Comparison of ENCODE assay signal across 19 cellular contexts in the genomic region with DNA sequence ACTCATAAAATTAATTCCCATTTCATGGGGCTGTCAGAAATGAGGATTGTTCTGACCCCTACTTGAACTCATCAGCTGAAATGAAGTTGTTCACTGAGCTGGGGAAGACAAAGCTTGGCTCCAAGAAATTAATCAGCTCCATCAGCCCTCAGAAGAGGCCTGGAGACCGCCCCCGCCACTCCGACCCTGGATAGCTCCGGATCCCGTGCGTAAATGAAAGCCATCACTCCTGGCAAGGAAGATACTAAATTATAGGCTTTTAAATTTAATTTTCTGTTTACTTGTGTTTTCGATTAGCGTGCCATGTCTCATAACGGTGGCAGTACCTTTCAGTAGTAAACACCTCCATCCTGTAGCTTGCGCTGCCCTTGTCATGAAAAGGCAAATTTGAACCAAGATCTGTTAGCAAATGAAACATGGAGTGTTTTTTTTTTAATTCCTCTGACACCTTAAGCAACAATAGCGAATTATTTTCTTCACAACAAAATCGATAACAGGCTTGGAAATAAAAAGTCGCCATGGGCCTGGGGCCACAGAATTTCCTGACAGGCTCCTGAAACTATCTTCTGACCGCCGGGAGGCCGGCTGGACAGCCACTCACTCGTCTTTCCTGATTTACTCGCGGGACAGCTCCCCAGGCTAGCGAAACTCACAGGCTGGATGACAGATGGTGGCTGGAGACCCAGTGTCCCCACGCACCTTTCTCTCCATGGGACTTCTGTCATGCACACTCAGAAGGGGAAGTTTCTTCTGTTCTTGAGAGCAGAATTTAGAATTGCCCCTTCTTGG.
"Had no signal": no experiment of that assay in that cellular context is flagged by ENCODE, and none has a peak within 500 bp of the region (broad histone marks: within the 10 kb centered on the region; RNA-seq: fewer than 3 reads in every experiment).

No MANE protein-coding gene starts in this region.

- DNase-seq: activated CD4-positive, alpha-beta T cell treated with anti-CD3 and anti-CD28 coated beads for 1 hour; activated CD4-positive, alpha-beta T cell treated with anti-CD3 and anti-CD28 coated beads, Interleukin-2, amount 50 U/mL, for 1 hour; activated T-cell treated with anti-CD3 and anti-CD28 coated beads, Interleukin-2, amount 50 U/mL, for 1 hour; aorta; brain microvascular endothelial cell; caudate nucleus; dorsolateral prefrontal cortex; kidney; left lung; sigmoid colon; SK-N-SH; stimulated activated CD4-positive, alpha-beta T cell treated with anti-CD3 and anti-CD28 coated beads, Interleukin-2, amount 100 ng/mL, for 48 hours; stimulated activated CD8-positive, alpha-beta memory T cell treated with anti-CD3 and anti-CD28 coated beads, Interleukin-4, amount 100 ng/mL, for 48 hours; stimulated activated naive B cell treated with anti-CD40 and anti-IgM and Interleukin-4, amounts not matched to agents 10 μg/mL and 1 μg/mL and 100 μg/mL, for 72 hours; transverse colon had no signal

- H3K27me3 ChIP-seq: brain microvascular endothelial cell, sigmoid colon, transverse colon had no signal

- H3K4me3 ChIP-seq: dorsolateral prefrontal cortex, left lung, sigmoid colon, smooth muscle cell, transverse colon had no signal

- H3K36me3 ChIP-seq: brain microvascular endothelial cell, left lung, sigmoid colon, transverse colon had no signal

- H3K9ac ChIP-seq: SK-N-SH had no signal

- H3K27me3 Mint-ChIP-seq: activated T-helper 17 cell treated with anti-CD3 and anti-CD28 coated beads, Interleukin-2, amount 50 U/mL, for 72 hours; stimulated activated naive B cell treated with anti-CD40 and anti-IgM and Interleukin-4, amounts not matched to agents 10 μg/mL and 1 μg/mL and 100 μg/mL, for 72 hours had no signal

- H3K4me1 ChIP-seq: left lung, sigmoid colon, transverse colon had no signal

- H3K36me3 Mint-ChIP-seq: stimulated activated naive B cell treated with anti-CD40 and anti-IgM and Interleukin-4, amounts not matched to agents 10 μg/mL and 1 μg/mL and 100 μg/mL, for 72 hours had no signal

- H3K9me3 Mint-ChIP-seq: nephron had no signal

- H3K4me3 Mint-ChIP-seq: activated T-helper 17 cell treated with anti-CD3 and anti-CD28 coated beads, Interleukin-2, amount 50 U/mL, for 72 hours; nephron; stimulated activated naive B cell treated with anti-CD40 and anti-IgM and Interleukin-4, amounts not matched to agents 10 μg/mL and 1 μg/mL and 100 μg/mL, for 72 hours had no signal

- H3K4me2 ChIP-seq: SK-N-SH, smooth muscle cell had no signal

- H3K27ac ChIP-seq: brain microvascular endothelial cell, dorsolateral prefrontal cortex, left lung, sigmoid colon, transverse colon had no signal

- ATAC-seq: activated naive CD4-positive, alpha-beta T cell treated with anti-CD3 and anti-CD28 coated beads, Interleukin-2, amount 50 U/mL, for 72 hours; activated T-helper 17 cell treated with anti-CD3 and anti-CD28 coated beads, Interleukin-2, amount 50 U/mL, for 72 hours; left lung; stimulated activated naive B cell treated with anti-CD40 and anti-IgM and Interleukin-4, amounts not matched to agents 10 μg/mL and 1 μg/mL and 100 μg/mL, for 72 hours had no signal

- H3K9me3 ChIP-seq: sigmoid colon, SK-N-SH, transverse colon had no signal

- H3K9me2 ChIP-seq: SK-N-SH had no signal

- H3K27ac Mint-ChIP-seq: activated naive CD4-positive, alpha-beta T cell treated with anti-CD3 and anti-CD28 coated beads, Interleukin-2, amount 50 U/mL, for 72 hours; activated T-helper 17 cell treated with anti-CD3 and anti-CD28 coated beads, Interleukin-2, amount 50 U/mL, for 72 hours; nephron; stimulated activated naive B cell treated with anti-CD40 and anti-IgM and Interleukin-4, amounts not matched to agents 10 μg/mL and 1 μg/mL and 100 μg/mL, for 72 hours had no signal

- H3K4me1 Mint-ChIP-seq: activated T-helper 17 cell treated with anti-CD3 and anti-CD28 coated beads, Interleukin-2, amount 50 U/mL, for 72 hours; stimulated activated naive B cell treated with anti-CD40 and anti-IgM and Interleukin-4, amounts not matched to agents 10 μg/mL and 1 μg/mL and 100 μg/mL, for 72 hours had no signal
